11 cellular contexts compared by ENCODE assay signal in genomic region chr17:14672830-14673229, GRCh38.
A peak's percentile ranks its signal among the peaks of the same experiment; 100 is the strongest.
DNase-seq lines count a peak whose midpoint lies in the region; ATAC-seq and TF ChIP-seq lines count a peak whose summit lies in the region.
"Had no signal": no experiment of that assay in that cellular context is flagged by ENCODE, and none has a peak within 500 bp of the region (broad histone marks: within the 10 kb centered on the region; RNA-seq: fewer than 3 reads in every experiment).

No MANE protein-coding gene starts in this region.

- H3K9me3 ChIP-seq in IMR-90 (ENCODE audit: control insufficient read depth, insufficient read depth, low read length) (0 out of 2 replicates have a peak, but pooled peaks cover 2% of the 10 kb centered on the region), H9 (ENCODE audit: control insufficient read depth, low read depth, low read length) (no peaks in the 10 kb centered on the region), A673 (ENCODE audit: low read depth, low read length, poor library complexity, severe bottlenecking) (peaks cover 34% of the 10 kb centered on the region)

- H3K36me3 ChIP-seq in IMR-90 (ENCODE audit: control insufficient read depth, insufficient read depth, low read length) (no peaks in the 10 kb centered on the region), A673 (ENCODE audit: insufficient read depth, low read length, poor library complexity, severe bottlenecking) (no peaks in the 10 kb centered on the region)

- BruUV-seq in IMR-90 (replicated peaks; lab: Mats Ljungman, UMichigan): no TSS peak
- no TSS peak for BruUV-seq in A673 (replicated peaks; lab: Mats Ljungman, UMichigan)

- H3K79me2 ChIP-seq in H9 (ENCODE audit: insufficient read depth, low read length): no peaks in the 10 kb centered on the region

- peaks cover 0 to 4% (median 0%) of the 10 kb centered on the region in 3 experiments; a peak in 3 of 7 replicates for H3K36me3 Mint-ChIP-seq in H9 (ENCODE audit: insufficient read depth in 1 of 3, low read depth in 3 of 3)

- intact Hi-C loops in IMR-90 (cut with micrococcal nuclease): no loop called here
- intact Hi-C loops in A673 (cut with micrococcal nuclease; ENCODE audit: unreplicated experiment): no loop called here

- H4K91ac ChIP-seq in IMR-90 (ENCODE audit: insufficient read depth, low read depth, low read length) (no peak overlapping the region), H9 (ENCODE audit: insufficient read length, low read depth, low read length) (no peak overlapping the region)

- H3K27me3 ChIP-seq in IMR-90 (ENCODE audit: control insufficient read depth, insufficient read depth, low read length) (peaks cover 5% of the 10 kb centered on the region; the same call in 1 of the 2 replicates), H9 (ENCODE audit: insufficient read depth, low read length) (no peaks in the 10 kb centered on the region), A673 (replicated peaks; ENCODE audit: insufficient read depth, low read depth, low read length, poor library complexity) (no peaks in the 10 kb centered on the region)

- H3K27ac Mint-ChIP-seq in H9: no peak overlapping the region
- H3K27ac Mint-ChIP-seq: B cell had no signal

- no peak overlapping the region for H2BK5ac ChIP-seq in IMR-90 (ENCODE audit: low read depth, low read length, poor library complexity, severe bottlenecking)
- H2BK5ac ChIP-seq in H9 (ENCODE audit: insufficient read length, low read length): no peak overlapping the region

- WGBS in IMR-90 (ENCODE audit: extremely low coverage in 2 of 2, insufficient read length in 1 of 2), 2 experiments: no CpG with 5 or more reads among the region's 4 CpGs
- WGBS in H9 (ENCODE audit: extremely low coverage, insufficient read length, low lambda C conversion rate): no CpG with 5 or more reads among the region's 4 CpGs

- H3K27ac ChIP-seq in IMR-90 (ENCODE audit: insufficient read depth, low read length): no peak overlapping the region
- no peak overlapping the region for H3K27ac ChIP-seq in H9 (ENCODE audit: insufficient read length, low read depth, low read length)
- no peak overlapping the region for H3K27ac ChIP-seq in A673 (ENCODE audit: low read depth, low read length, poor library complexity, severe bottlenecking)

- in situ Hi-C loops in IMR-90 (cut with MboI; ENCODE audit: low sequenced_read_pairs): loop anchor here (25.0 kb wide), 1 partner anchor 514 kb away; no protein-coding TSS in a partner anchor

- no peak overlapping the region for H2AFZ ChIP-seq in IMR-90 (replicated peaks; ENCODE audit: low read length, poor library complexity)
- no peak overlapping the region for H2AFZ ChIP-seq in H9 (ENCODE audit: low read length)

- H2AK5ac ChIP-seq in IMR-90 (ENCODE audit: low read depth, low read length): no peak overlapping the region
- H2AK5ac ChIP-seq in H9 (ENCODE audit: insufficient read length, low read length): no peak overlapping the region

- TF ChIP-seq CTCF in IMR-90 (conservative IDR thresholded peaks at IDR 0.05; ENCODE audit: low read depth, low read length) (no peak), H9 (conservative IDR thresholded peaks at IDR 0.05) (no peak), A673 (conservative IDR thresholded peaks at IDR 0.05; ENCODE audit: low read depth, low read length) (no peak)

- peaks cover 7% of the 10 kb centered on the region in 2 experiments for H3K4me1 Mint-ChIP-seq in H9
- H3K4me1 Mint-ChIP-seq: B cell had no signal

- peaks cover 2% of the 10 kb centered on the region; the same call in 1 of the 2 replicates for H3K27me3 Mint-ChIP-seq in H9 (ENCODE audit: low read depth)

- CTCF ChIA-PET in IMR-90 (lab: Yijun Ruan, JAX): no interaction called here
- CTCF ChIA-PET in A673 (lab: Charles Lee): no interaction called here

- DNase-seq in AG08396 (ENCODE audit: low spot score): peak; percentile 4
- peak; percentile 47 for DNase-seq in IMR-90
- peak; percentile 93 for DNase-seq in amniotic epithelial cell (ENCODE audit: low read depth)
- peak; percentile 76 for DNase-seq in islet precursor cell
- DNase-seq in H9: no peak
- no peak for DNase-seq in A673 (ENCODE audit: low spot score)
- DNase-seq in stimulated activated CD4-positive, alpha-beta T cell treated with anti-CD3 and anti-CD28 coated beads, Interleukin-2, amount 100 ng/mL, for 24 hours: no peak
- DNase-seq: right cardiac atrium, SW 1271 had no signal

- H3K23me2 ChIP-seq in H9 (ENCODE audit: insufficient read length, low read depth, low read length, poor library complexity, severe bottlenecking): no peaks in the 10 kb centered on the region

- no peak overlapping the region for H3K9ac ChIP-seq in IMR-90 (ENCODE audit: low read depth, low read length)
- H3K9ac ChIP-seq in H9 (ENCODE audit: extremely low read depth, insufficient read length, low read length): no peak overlapping the region

- H3K9me3 Mint-ChIP-seq in H9: peaks cover 7 to 9% of the 10 kb centered on the region in 2 experiments; a peak in 3 of 5 replicates

- no peak overlapping the region for H3K14ac ChIP-seq in IMR-90 (replicated peaks; ENCODE audit: low read depth, low read length)
- H3K14ac ChIP-seq in H9 (ENCODE audit: insufficient read depth, low read length): no peak overlapping the region

- H3K79me1 ChIP-seq in IMR-90 (ENCODE audit: low read depth in 1 of 2, low read length in 2 of 2): no peaks in the 10 kb centered on the region
- H3K79me1 ChIP-seq in H9 (ENCODE audit: insufficient read depth, low read depth, low read length, poor library complexity, severe bottlenecking): no peaks in the 10 kb centered on the region

- no peak overlapping the region for H3K4me3 Mint-ChIP-seq in H9
- H3K4me3 Mint-ChIP-seq: B cell had no signal

- H4K8ac ChIP-seq in IMR-90 (ENCODE audit: low read depth in 2 of 2, low read length in 2 of 2) (no peak overlapping the region), H9 (replicated peaks; ENCODE audit: insufficient read length, low read depth, low read length) (no peak overlapping the region)

- H3K56ac ChIP-seq in IMR-90 (ENCODE audit: extremely low read depth, insufficient read depth, low read length) (no peak overlapping the region), H9 (ENCODE audit: insufficient read length, low read depth, low read length) (no peak overlapping the region)

- TF ChIP-seq POLR2A in IMR-90 (IDR thresholded peaks at IDR 0.05; ENCODE audit: low read depth, low read length): no peak

- H3K18ac ChIP-seq in IMR-90 (ENCODE audit: low read depth, low read length) (no peak overlapping the region; the same call in 1 of the 2 replicates), H9 (ENCODE audit: insufficient read length, low read depth, low read length) (no peak overlapping the region)

- ATAC-seq in IMR-90 (ENCODE audit: low read depth) (peak; percentile 70), HG03432 (IDR thresholded peaks at IDR 0.05; ENCODE audit: unreplicated experiment) (no peak)
- ATAC-seq: right cardiac atrium had no signal

- no peak overlapping the region for H3K4me3 ChIP-seq in IMR-90 (ENCODE audit: insufficient read depth, low read depth, low read length)
- no peak overlapping the region for H3K4me3 ChIP-seq in A673 (ENCODE audit: low read depth, low read length, poor library complexity, severe bottlenecking)

- H2BK15ac ChIP-seq in IMR-90 (ENCODE audit: low read depth, low read length) (no peak overlapping the region), H9 (ENCODE audit: low read depth, low read length) (no peak overlapping the region)

- no peak overlapping the region for H2BK12ac ChIP-seq in H9 (ENCODE audit: insufficient read length, low read depth, low read length)

- dilution Hi-C loops in IMR-90 (cut with HindIII; ENCODE audit: low sequenced_read_pairs, unreplicated experiment): no loop called here

- H3K4me1 ChIP-seq in IMR-90 (ENCODE audit: control insufficient read depth, insufficient read depth, low read length) (no peaks in the 10 kb centered on the region), H9 (ENCODE audit: insufficient read depth, low read length) (no peaks in the 10 kb centered on the region), A673 (ENCODE audit: insufficient read depth, low read length, poor library complexity, severe bottlenecking) (no peaks in the 10 kb centered on the region)

- H2BK120ac ChIP-seq in IMR-90 (ENCODE audit: low read depth, low read length) (no peak overlapping the region), H9 (ENCODE audit: low read depth, low read length, poor library complexity, severe bottlenecking) (no peak overlapping the region)

- no peaks in the 10 kb centered on the region for H3K9me1 ChIP-seq in IMR-90 (ENCODE audit: insufficient read depth, low read length)

- no peak for TF ChIP-seq RAD21 in IMR-90 (IDR thresholded peaks at IDR 0.05; ENCODE audit: low read length)

- no peak overlapping the region for H2BK20ac ChIP-seq in IMR-90 (ENCODE audit: low read depth, low read length)
- no peak overlapping the region for H2BK20ac ChIP-seq in H9 (ENCODE audit: low read depth, low read length, poor library complexity, severe bottlenecking)

- no peak overlapping the region for H4K5ac ChIP-seq in IMR-90 (ENCODE audit: low read depth, low read length)
- no peak overlapping the region for H4K5ac ChIP-seq in H9 (ENCODE audit: insufficient read length, low read depth, low read length)

- H3T11ph ChIP-seq in H9 (ENCODE audit: low read length): no peak overlapping the region

- no peak overlapping the region for H2AK9ac ChIP-seq in IMR-90 (replicated peaks; ENCODE audit: low read depth, low read length, poor library complexity)

- H3K4me2 ChIP-seq in IMR-90 (ENCODE audit: low read depth, low read length) (peak overlapping the region; percentile 46; the same call in 1 of the 2 replicates), H9 (ENCODE audit: insufficient read depth, insufficient read length, low read length) (no peak overlapping the region)

- H4K20me1 ChIP-seq in IMR-90 (ENCODE audit: insufficient read depth, low read length): no peaks in the 10 kb centered on the region
- no peaks in the 10 kb centered on the region for H4K20me1 ChIP-seq in H9 (ENCODE audit: control insufficient read depth, insufficient read depth, insufficient read length)

- H3K4ac ChIP-seq in IMR-90 (ENCODE audit: low read depth, low read length): no peak overlapping the region
- H3K4ac ChIP-seq in H9 (ENCODE audit: low read depth, low read length): no peak overlapping the region

- no peak overlapping the region for H3K23ac ChIP-seq in IMR-90 (ENCODE audit: low read depth, low read length)
- H3K23ac ChIP-seq in H9 (ENCODE audit: insufficient read length, low read depth, low read length): no peak overlapping the region

- POLR2A ChIA-PET in IMR-90 (lab: Charles Lee; ENCODE audit: unreplicated experiment) (no interaction called here), A673 (lab: Charles Lee; ENCODE audit: low non-redundant PET) (no interaction called here)

TF ChIP-seq in IMR-90, 13 proteins besides CTCF, POLR2A, EP300 and RAD21 (continues in another document):
- no peak for TF ChIP-seq MAZ (IDR thresholded peaks at IDR 0.05; ENCODE audit: borderline replicate concordance, low read depth, low read length)
- TF ChIP-seq USF2 (IDR thresholded peaks at IDR 0.05; ENCODE audit: low read depth, low read length): no peak

Comparison
In these comparisons a context has a peak if more than half of its experiments do, and no peak if none do; other contexts are left out.
1. DNase-seq: peak in AG08396 (single experiment), IMR-90 (single experiment), amniotic epithelial cell (single experiment) and islet precursor cell (single experiment); none in H9 (single experiment), A673 (single experiment) and stimulated activated CD4-positive, alpha-beta T cell treated with anti-CD3 and anti-CD28 coated beads, Interleukin-2, amount 100 ng/mL, for 24 hours (0 of 2).